ENCODE assay signal across 20 cellular contexts in genomic region chr5:136004436-136004835, GRCh38. TPM values are rescaled to one million over a fixed set of nuclear protein-coding genes. Genes with fewer than 3 reads are reported as not detected.
DNase-seq lines count a peak whose midpoint lies in the region; ATAC-seq and TF ChIP-seq lines count a peak whose summit lies in the region.
"Had no signal": no experiment of that assay in that cellular context is flagged by ENCODE, and none has a peak within 500 bp of the region (broad histone marks: within the 10 kb centered on the region; RNA-seq: fewer than 3 reads in every experiment).

No MANE protein-coding gene starts in this region.

- TF ChIP-seq CTCF in cardiac fibroblast (IDR thresholded peaks at IDR 0.05; ENCODE audit: low read depth, low read length) = no peak
- TF ChIP-seq CTCF in left lung (IDR thresholded peaks at IDR 0.05) = no peak
- no peak for TF ChIP-seq CTCF in stomach (IDR thresholded peaks at IDR 0.05)

- intact Hi-C loops in left lung (cut with DNase I) (no loop called here), stomach (cut with DNase I; ENCODE audit: low total_unique reads) (no loop called here)

- TF ChIP-seq POLR2A in stomach (IDR thresholded peaks at IDR 0.05) = no peak

- 82 to 97% (median 90%) methylated on average over 3 of the region's 3 CpGs for WGBS in stomach, 5 donors

- H3K27ac ChIP-seq in left lung (no peak overlapping the region), stomach (no peak overlapping the region)
- H3K27ac ChIP-seq: BLaER1, suprapubic skin had no signal

- H3K36me3 ChIP-seq in left lung (no peaks in the 10 kb centered on the region), stomach (no peaks in the 10 kb centered on the region)
- H3K36me3 ChIP-seq: BLaER1, suprapubic skin had no signal

- no peaks in the 10 kb centered on the region for H3K27me3 ChIP-seq in left lung
- H3K27me3 ChIP-seq in stomach = no peaks in the 10 kb centered on the region
- H3K27me3 ChIP-seq: BLaER1, suprapubic skin had no signal

- ATAC-seq in left lung = peak; percentile 70
- ATAC-seq: activated CD8-positive, alpha-beta memory T cell treated with anti-CD3 and anti-CD28 coated beads, Interleukin-2, amount 10 ng/mL, durations not matched to agents 7 days and 5 days had no signal

- H3K4me1 ChIP-seq in left lung (peaks cover 0 to 22% of the 10 kb centered on the region in 2 donors), stomach (peaks cover 0 to 27% (median 5%) of the 10 kb centered on the region in 4 donors)

- H3K4me3 ChIP-seq in cardiac fibroblast (replicated peaks in 1 of 2; ENCODE audit: low read depth in 2 of 2, low read length in 2 of 2) (no peak overlapping the region), left lung (no peak overlapping the region), stomach (no peak overlapping the region)
- H3K4me3 ChIP-seq: BLaER1, suprapubic skin had no signal

- no peaks in the 10 kb centered on the region for H3K9me3 ChIP-seq in left lung
- no peaks in the 10 kb centered on the region for H3K9me3 ChIP-seq in stomach
- H3K9me3 ChIP-seq: BLaER1, suprapubic skin had no signal

- peak; percentile 68 for DNase-seq in AG20443 (ENCODE audit: low spot score)
- peak; percentile 81 for DNase-seq in MV-4-11 (lab: John Stamatoyannopoulos, UW)
- DNase-seq in cardiac fibroblast (ENCODE audit: low read depth in 2 of 2) = peak; percentile 28 to 79
- no peak for DNase-seq in left lung
- no peak for DNase-seq in activated gamma-delta T cell (lab: John Stamatoyannopoulos, UW)
- DNase-seq in stomach = no peak
- DNase-seq in cortex of kidney (lab: John Stamatoyannopoulos, UW) = no peak
- DNase-seq in nucleus accumbens (lab: John Stamatoyannopoulos, UW) = no peak
- DNase-seq: activated CD8-positive, alpha-beta memory T cell treated with anti-CD3 and anti-CD28 coated beads, Interleukin-2, amount 10 ng/mL, durations not matched to agents 7 days and 5 days; activated effector memory CD4-positive, alpha-beta T cell treated with anti-CD3 and anti-CD28 coated beads, Interleukin-2, amount 50 U/mL, for 16 hours; DMS 273 treated with DMSO at 0.1 percent for 48 hours; foreskin melanocyte; mesendoderm; NCI-H2029; NCI-H526; stimulated activated CD4-positive, alpha-beta T cell treated with anti-CD3 and anti-CD28 coated beads, Interleukin-1b, Interleukin-23, amount 100 ng/mL, for 48 hours had no signal

- no peak for TF ChIP-seq EP300 in stomach (IDR thresholded peaks at IDR 0.05)

RNA-seq across cellular contexts. Expression of gene TGFBI, which starts 24.4 kb away (rescaled TPM):
- total RNA-seq in left lung (100 to 1,000 TPM; 151 to 222 TPM), stomach (100 to 1,000 TPM in 1 of 5 donors, 10 to 100 TPM in 4; 24.5 to 180 (median 70.1) TPM)
- 100 to 1,000 TPM in 1 of 3 donors, 10 to 100 TPM in 2; 43.5 to 116 (median 54.4) TPM for polyA plus RNA-seq in stomach

RNA-seq across cellular contexts. Expression of gene LECT2, which starts 49.7 kb away (rescaled TPM):
- total RNA-seq in left lung = not detected
- not detected for total RNA-seq in stomach
- polyA plus RNA-seq in stomach = not detected
- total RNA-seq: activated CD8-positive, alpha-beta memory T cell treated with anti-CD3 and anti-CD28 coated beads, Interleukin-2, amount 10 ng/mL, durations not matched to agents 7 days and 5 days; neural crest cell; suprapubic skin; T-helper 1 cell treated with Interleukin-12 subunit alpha and Interleukin-12 subunit beta and Interleukin-4 antibody, amounts not matched to agents 30 ng/mL and 1 ng/mL, for 36 hours had no signal

Comparison
In these comparisons a context has a peak if more than half of its experiments do, and no peak if none do; other contexts are left out.
1. DNase-seq: peak in AG20443 (single experiment), MV-4-11 (single experiment) and cardiac fibroblast (2 of 2); none in left lung (0 of 2), activated gamma-delta T cell (single experiment), stomach (single experiment), cortex of kidney (single experiment) and nucleus accumbens (0 of 56).